10 cellular contexts compared by ENCODE assay signal in genomic region chr16:88847654-88848053, GRCh38. TPM values are rescaled to one million over a fixed set of nuclear protein-coding genes. Genes with fewer than 3 reads are reported as not detected.
"Had no signal": no experiment of that assay in that cellular context is flagged by ENCODE, and none has a peak within 500 bp of the region (broad histone marks: within the 10 kb centered on the region; RNA-seq: fewer than 3 reads in every experiment).

No MANE protein-coding gene starts in this region.

- H2AFZ ChIP-seq: GM23338 had no signal

- H3K4me2 ChIP-seq: GM23338 had no signal

- H3K9me3 ChIP-seq: HAP-1 had no signal

- H3K4me1 ChIP-seq: HAP-1 had no signal

- DNase-seq: H7, HFFc6, IMR-90 had no signal

- FAIRE-seq: K562 had no signal

- H3K36me3 ChIP-seq: HAP-1 had no signal

- H3K4me3 Mint-ChIP-seq: GM23338, HFFc6 had no signal

- H3K27ac Mint-ChIP-seq: GM23338, HFFc6 had no signal

- H3K27ac ChIP-seq: HL-60 had no signal

- H3K9me3 Mint-ChIP-seq: HFFc6 had no signal

- H3K4me3 ChIP-seq: GM23338, HAP-1, K562 had no signal

- ATAC-seq: GM23338, HCT116, K562 had no signal

RNA-seq across cellular contexts. Expression of gene PABPN1L, which starts 18.8 kb away (rescaled TPM):
- total RNA-seq: GM23338, H4, H7, HFFc6, HT1080, IMR-90 had no signal
- polyA plus RNA-seq: GM23338, IMR-90 had no signal
